ENCODE assay signal across 1 cellular context in the genomic region with DNA sequence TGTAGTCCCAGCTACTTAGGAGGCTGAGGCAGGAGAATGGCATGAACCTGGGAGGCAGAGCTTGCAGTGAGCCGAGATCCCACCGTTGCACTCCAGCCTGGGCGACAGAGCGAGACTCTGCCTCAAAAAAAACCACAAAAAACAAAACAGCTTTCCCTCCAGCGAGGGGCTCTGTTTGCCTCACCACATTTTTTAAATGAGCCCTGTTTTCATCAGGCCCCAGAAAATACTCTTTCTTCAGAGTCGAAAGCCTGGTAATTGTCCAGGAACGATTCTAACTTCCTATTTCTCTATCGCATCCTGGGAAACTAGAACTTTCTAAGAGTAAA.
TF ChIP-seq lines count a peak whose summit lies in the region.

No MANE protein-coding gene starts in this region.

TF ChIP-seq in GM12878, 131 proteins besides CTCF, POLR2A, EP300 and RAD21:
- TF ChIP-seq ZNF274 (IDR thresholded peaks at IDR 0.05; ENCODE audit: insufficient read depth, insufficient read length) (no peak), KAT2A (conservative IDR thresholded peaks at IDR 0.05; ENCODE audit: control insufficient read depth, low read depth, low read length) (no peak), CREB1 (IDR thresholded peaks at IDR 0.05; ENCODE audit: low read depth) (no peak), NR2C1 (IDR thresholded peaks at IDR 0.05) (no peak), LARP7 (IDR thresholded peaks at IDR 0.05) (no peak), RCOR1 (conservative IDR thresholded peaks at IDR 0.05; ENCODE audit: low read depth, low read length) (no peak), MEF2B (IDR thresholded peaks at IDR 0.05; ENCODE audit: partially characterized antibody, poor library complexity, severe bottlenecking) (no peak)
- TF ChIP-seq, protein P1, sequence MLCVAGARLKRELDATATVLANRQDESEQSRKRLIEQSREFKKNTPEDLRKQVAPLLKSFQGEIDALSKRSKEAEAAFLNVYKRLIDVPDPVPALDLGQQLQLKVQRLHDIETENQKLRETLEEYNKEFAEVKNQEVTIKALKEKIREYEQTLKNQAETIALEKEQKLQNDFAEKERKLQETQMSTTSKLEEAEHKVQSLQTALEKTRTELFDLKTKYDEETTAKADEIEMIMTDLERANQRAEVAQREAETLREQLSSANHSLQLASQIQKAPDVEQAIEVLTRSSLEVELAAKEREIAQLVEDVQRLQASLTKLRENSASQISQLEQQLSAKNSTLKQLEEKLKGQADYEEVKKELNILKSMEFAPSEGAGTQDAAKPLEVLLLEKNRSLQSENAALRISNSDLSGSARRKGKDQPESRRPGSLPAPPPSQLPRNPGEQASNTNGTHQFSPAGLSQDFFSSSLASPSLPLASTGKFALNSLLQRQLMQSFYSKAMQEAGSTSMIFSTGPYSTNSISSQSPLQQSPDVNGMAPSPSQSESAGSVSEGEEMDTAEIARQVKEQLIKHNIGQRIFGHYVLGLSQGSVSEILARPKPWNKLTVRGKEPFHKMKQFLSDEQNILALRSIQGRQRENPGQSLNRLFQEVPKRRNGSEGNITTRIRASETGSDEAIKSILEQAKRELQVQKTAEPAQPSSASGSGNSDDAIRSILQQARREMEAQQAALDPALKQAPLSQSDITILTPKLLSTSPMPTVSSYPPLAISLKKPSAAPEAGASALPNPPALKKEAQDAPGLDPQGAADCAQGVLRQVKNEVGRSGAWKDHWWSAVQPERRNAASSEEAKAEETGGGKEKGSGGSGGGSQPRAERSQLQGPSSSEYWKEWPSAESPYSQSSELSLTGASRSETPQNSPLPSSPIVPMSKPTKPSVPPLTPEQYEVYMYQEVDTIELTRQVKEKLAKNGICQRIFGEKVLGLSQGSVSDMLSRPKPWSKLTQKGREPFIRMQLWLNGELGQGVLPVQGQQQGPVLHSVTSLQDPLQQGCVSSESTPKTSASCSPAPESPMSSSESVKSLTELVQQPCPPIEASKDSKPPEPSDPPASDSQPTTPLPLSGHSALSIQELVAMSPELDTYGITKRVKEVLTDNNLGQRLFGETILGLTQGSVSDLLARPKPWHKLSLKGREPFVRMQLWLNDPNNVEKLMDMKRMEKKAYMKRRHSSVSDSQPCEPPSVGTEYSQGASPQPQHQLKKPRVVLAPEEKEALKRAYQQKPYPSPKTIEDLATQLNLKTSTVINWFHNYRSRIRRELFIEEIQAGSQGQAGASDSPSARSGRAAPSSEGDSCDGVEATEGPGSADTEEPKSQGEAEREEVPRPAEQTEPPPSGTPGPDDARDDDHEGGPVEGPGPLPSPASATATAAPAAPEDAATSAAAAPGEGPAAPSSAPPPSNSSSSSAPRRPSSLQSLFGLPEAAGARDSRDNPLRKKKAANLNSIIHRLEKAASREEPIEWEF (IDR thresholded peaks at IDR 0.05; ENCODE audit: insufficient replicate concordance, low read depth, low read length), result no peak
- TF ChIP-seq, protein P2, sequence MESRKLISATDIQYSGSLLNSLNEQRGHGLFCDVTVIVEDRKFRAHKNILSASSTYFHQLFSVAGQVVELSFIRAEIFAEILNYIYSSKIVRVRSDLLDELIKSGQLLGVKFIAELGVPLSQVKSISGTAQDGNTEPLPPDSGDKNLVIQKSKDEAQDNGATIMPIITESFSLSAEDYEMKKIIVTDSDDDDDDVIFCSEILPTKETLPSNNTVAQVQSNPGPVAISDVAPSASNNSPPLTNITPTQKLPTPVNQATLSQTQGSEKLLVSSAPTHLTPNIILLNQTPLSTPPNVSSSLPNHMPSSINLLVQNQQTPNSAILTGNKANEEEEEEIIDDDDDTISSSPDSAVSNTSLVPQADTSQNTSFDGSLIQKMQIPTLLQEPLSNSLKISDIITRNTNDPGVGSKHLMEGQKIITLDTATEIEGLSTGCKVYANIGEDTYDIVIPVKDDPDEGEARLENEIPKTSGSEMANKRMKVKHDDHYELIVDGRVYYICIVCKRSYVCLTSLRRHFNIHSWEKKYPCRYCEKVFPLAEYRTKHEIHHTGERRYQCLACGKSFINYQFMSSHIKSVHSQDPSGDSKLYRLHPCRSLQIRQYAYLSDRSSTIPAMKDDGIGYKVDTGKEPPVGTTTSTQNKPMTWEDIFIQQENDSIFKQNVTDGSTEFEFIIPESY (IDR thresholded peaks at IDR 0.05), result no peak
